12 cellular contexts compared by ENCODE assay signal in the genomic region with DNA sequence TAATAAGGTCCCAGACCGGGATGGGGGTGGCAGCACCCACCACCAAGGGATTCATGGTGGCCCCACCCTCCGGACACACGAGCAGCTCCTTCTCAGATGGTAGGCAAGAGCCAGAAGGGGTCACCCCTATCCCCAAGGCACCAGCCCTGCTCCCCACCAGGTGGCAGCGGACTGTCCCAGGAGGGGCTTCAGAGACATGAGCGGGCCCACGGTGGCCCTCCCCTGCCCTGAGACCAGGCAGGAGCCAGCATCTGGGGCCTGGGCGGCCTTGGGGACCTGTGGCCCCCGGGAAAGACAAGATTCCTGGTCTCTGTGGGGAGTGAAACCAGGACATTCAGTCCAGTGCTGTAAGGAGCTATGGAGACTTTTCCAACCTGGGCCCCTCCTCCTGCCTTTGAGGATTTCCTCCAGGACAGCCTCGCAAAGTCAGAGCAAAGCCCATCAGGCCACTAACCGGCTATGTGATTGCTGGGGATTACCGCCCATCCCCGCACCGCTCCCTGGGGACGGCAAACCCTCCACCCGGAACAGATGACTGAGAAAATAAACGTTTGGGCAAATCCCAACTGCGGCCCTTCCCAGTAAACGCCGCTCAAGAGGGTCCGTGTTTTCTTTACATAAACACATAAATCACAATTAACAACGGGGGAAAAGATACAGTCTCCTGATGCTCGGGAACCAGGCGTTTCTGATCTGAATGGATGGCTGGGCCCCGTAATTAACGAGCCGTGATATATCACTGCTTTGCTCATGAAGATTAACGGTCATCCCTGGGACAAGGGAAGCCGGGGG. TPM values are rescaled to one million over a fixed set of nuclear protein-coding genes. Genes with fewer than 3 reads are reported as not detected.
A peak's percentile ranks its signal among the peaks of the same experiment; 100 is the strongest.
DNase-seq lines count a peak whose midpoint lies in the region; ATAC-seq, FAIRE-seq and TF ChIP-seq lines count a peak whose summit lies in the region.
"Had no signal": no experiment of that assay in that cellular context is flagged by ENCODE, and none has a peak within 500 bp of the region (broad histone marks: within the 10 kb centered on the region; RNA-seq: fewer than 3 reads in every experiment).

No MANE protein-coding gene starts in this region.

- ATAC-seq in GM18519 (IDR thresholded peaks at IDR 0.05; ENCODE audit: low FRiP score, unreplicated experiment) = no peak
- ATAC-seq: naive thymus-derived CD8-positive, alpha-beta T cell; stimulated activated effector memory CD8-positive, alpha-beta T cell treated with anti-CD3 and anti-CD28 coated beads, Interleukin-12 subunit alpha, Interleukin-12 subunit beta, amount 100 ng/mL, for 72 hours had no signal

- no peak overlapping the region for H3K27ac ChIP-seq in brain microvascular endothelial cell
- H3K27ac ChIP-seq: epithelial cell of prostate had no signal

- no peaks in the 10 kb centered on the region for H3K36me3 Mint-ChIP-seq in osteocyte (ENCODE audit: unreplicated experiment)
- H3K36me3 Mint-ChIP-seq: naive thymus-derived CD8-positive, alpha-beta T cell; stimulated activated effector memory CD8-positive, alpha-beta T cell treated with anti-CD3 and anti-CD28 coated beads, Interleukin-12 subunit alpha, Interleukin-12 subunit beta, amount 100 ng/mL, for 72 hours had no signal

- H3K27ac Mint-ChIP-seq in osteocyte (ENCODE audit: unreplicated experiment) = no peak overlapping the region
- H3K27ac Mint-ChIP-seq: naive thymus-derived CD8-positive, alpha-beta T cell; stimulated activated effector memory CD8-positive, alpha-beta T cell treated with anti-CD3 and anti-CD28 coated beads, Interleukin-12 subunit alpha, Interleukin-12 subunit beta, amount 100 ng/mL, for 72 hours had no signal

- H3K4me1 Mint-ChIP-seq in osteocyte (ENCODE audit: unreplicated experiment) = peaks cover 2% of the 10 kb centered on the region
- H3K4me1 Mint-ChIP-seq: stimulated activated effector memory CD8-positive, alpha-beta T cell treated with anti-CD3 and anti-CD28 coated beads, Interleukin-12 subunit alpha, Interleukin-12 subunit beta, amount 100 ng/mL, for 72 hours had no signal

- TF ChIP-seq CTCF in brain microvascular endothelial cell (IDR thresholded peaks at IDR 0.05; ENCODE audit: low read depth, low read length, missing control alignments) (peak; percentile 58), osteocyte (IDR thresholded peaks at IDR 0.05) (peak; percentile 40), D721Med (IDR thresholded peaks at IDR 0.05; ENCODE audit: insufficient read depth, missing control alignments) (no peak)

- no peaks in the 10 kb centered on the region for H3K36me3 ChIP-seq in brain microvascular endothelial cell (replicated peaks)

- TF ChIP-seq POLR2A in GM12892 (IDR thresholded peaks at IDR 0.05; ENCODE audit: low read depth, low read length) = no peak

- H3K27me3 ChIP-seq in brain microvascular endothelial cell (replicated peaks) = no peaks in the 10 kb centered on the region

- DNase-seq in NCI-H187 (lab: John Stamatoyannopoulos, UW) (peak; percentile 15 to 23), NCI-H187 treated with DMSO at 0.1 percent for 48 hours (lab: John Stamatoyannopoulos, UW) (no peak), NCI-H1105 (lab: John Stamatoyannopoulos, UW) (peak; percentile 24), brain microvascular endothelial cell (no peak), osteocyte (ENCODE audit: extremely low spot score, unreplicated experiment) (no peak), GM12892 (ENCODE audit: insufficient read length) (no peak), D721Med (ENCODE audit: insufficient read length, low spot score) (no peak)
- DNase-seq: naive thymus-derived CD8-positive, alpha-beta T cell had no signal

- H3K9me3 Mint-ChIP-seq in osteocyte (ENCODE audit: unreplicated experiment) = no peaks in the 10 kb centered on the region
- H3K9me3 Mint-ChIP-seq: naive thymus-derived CD8-positive, alpha-beta T cell; stimulated activated effector memory CD8-positive, alpha-beta T cell treated with anti-CD3 and anti-CD28 coated beads, Interleukin-12 subunit alpha, Interleukin-12 subunit beta, amount 100 ng/mL, for 72 hours had no signal

- in situ Hi-C loops in brain microvascular endothelial cell (cut with HindIII; ENCODE audit: low pct_ligation_motif_present, low sequenced_read_pairs) = loop anchor here (25.0 kb wide), 1 partner anchor 341 kb away; the partner anchor contains the start of gene PRDM16

- FAIRE-seq in GM12892 (lab: Jason Lieb, UNC) (no peak), D721Med (lab: Jason Lieb, UNC) (no peak)

- H3K27me3 Mint-ChIP-seq in osteocyte (ENCODE audit: unreplicated experiment) = no peaks in the 10 kb centered on the region

- H3K4me3 ChIP-seq in brain microvascular endothelial cell (ENCODE audit: low read depth, low read length) = no peak overlapping the region

- H3K4me3 Mint-ChIP-seq in osteocyte (ENCODE audit: unreplicated experiment) = no peak overlapping the region
- H3K4me3 Mint-ChIP-seq: naive thymus-derived CD8-positive, alpha-beta T cell; stimulated activated effector memory CD8-positive, alpha-beta T cell treated with anti-CD3 and anti-CD28 coated beads, Interleukin-12 subunit alpha, Interleukin-12 subunit beta, amount 100 ng/mL, for 72 hours had no signal

RNA-seq across cellular contexts. Expression of gene ARHGEF16, which starts 50.9 kb away (rescaled TPM):
- total RNA-seq in osteocyte = 3.2 and 4.3 TPM in 2 replicates
- polyA plus RNA-seq in GM12892 (2012; ENCODE audit: missing spikeins) = not detected
- total RNA-seq: LHCN-M2; naive thymus-derived CD8-positive, alpha-beta T cell had no signal
- polyA plus RNA-seq: naive thymus-derived CD8-positive, alpha-beta T cell had no signal

Comparison
In these comparisons a context has a peak if more than half of its experiments do, and no peak if none do; other contexts are left out.
1. DNase-seq: peak in NCI-H187 (2 of 2) and NCI-H1105 (single experiment); none in NCI-H187 treated with DMSO at 0.1 percent for 48 hours (single experiment), brain microvascular endothelial cell (single experiment), osteocyte (single experiment), GM12892 (single experiment) and D721Med (single experiment).